7 cellular contexts compared by ENCODE assay signal in genomic region chr18:9117980-9118841, GRCh38. TPM values are rescaled to one million over a fixed set of nuclear protein-coding genes. Genes with fewer than 3 reads are reported as not detected.
DNase-seq lines count a peak whose midpoint lies in the region; ATAC-seq and TF ChIP-seq lines count a peak whose summit lies in the region.

No MANE protein-coding gene starts in this region.

- H3K4me3 Mint-ChIP-seq in activated B cell treated with CpG ODN at 0.5 μM for 24 hours = peak overlapping the region; percentile 86
- H3K4me3 Mint-ChIP-seq in stimulated activated naive CD8-positive, alpha-beta T cell treated with anti-CD3 and anti-CD28 coated beads, Interleukin-15, Interleukin-2, amounts not matched to agents 100 ng/mL and 50 ng/mL, for 24 hours = peak overlapping the region; percentile 78

- no CpG with 5 or more reads among the region's 5 CpGs for WGBS in IMR-90 (ENCODE audit: extremely low coverage in 2 of 2, insufficient read length in 1 of 2), 2 experiments
- WGBS in heart left ventricle, 4 donors = 19 to 23% (median 21%) methylated on average over 5 of the region's 5 CpGs

- H2AFZ ChIP-seq in IMR-90 (replicated peaks; ENCODE audit: low read length, poor library complexity) = no peak overlapping the region

- H3K9me3 ChIP-seq in IMR-90 (ENCODE audit: control insufficient read depth, insufficient read depth, low read length) (no peaks in the 10 kb centered on the region), heart left ventricle (no peaks in the 10 kb centered on the region)

- H3K4me3 ChIP-seq in IMR-90 (ENCODE audit: insufficient read depth, low read depth, low read length) = no peak overlapping the region
- peak overlapping the region in 4 of 12 donors; percentile 2 to 37 (median 10) for H3K4me3 ChIP-seq in heart left ventricle

- peaks cover 7% of the 10 kb centered on the region; the same call in 1 of the 2 replicates for H3K9me1 ChIP-seq in IMR-90 (ENCODE audit: insufficient read depth, low read length)

- no peak overlapping the region for H3K56ac ChIP-seq in IMR-90 (ENCODE audit: extremely low read depth, insufficient read depth, low read length)

- no peaks in the 10 kb centered on the region for H3K9me3 Mint-ChIP-seq in activated B cell treated with CpG ODN at 0.5 μM for 24 hours
- H3K9me3 Mint-ChIP-seq in stimulated activated naive CD8-positive, alpha-beta T cell treated with anti-CD3 and anti-CD28 coated beads, Interleukin-15, Interleukin-2, amounts not matched to agents 100 ng/mL and 50 ng/mL, for 24 hours = no peaks in the 10 kb centered on the region

- peaks cover 84% of the 10 kb centered on the region for H3K4me1 Mint-ChIP-seq in activated B cell treated with CpG ODN at 0.5 μM for 24 hours
- H3K4me1 Mint-ChIP-seq in stimulated activated naive CD8-positive, alpha-beta T cell treated with anti-CD3 and anti-CD28 coated beads, Interleukin-15, Interleukin-2, amounts not matched to agents 100 ng/mL and 50 ng/mL, for 24 hours (ENCODE audit: low read depth) = peaks cover 94% of the 10 kb centered on the region

- H3K18ac ChIP-seq in IMR-90 (ENCODE audit: low read depth, low read length) = peak overlapping the region; percentile 79; the same call in 1 of the 2 replicates

- H3K27ac Mint-ChIP-seq in activated B cell treated with CpG ODN at 0.5 μM for 24 hours = peak overlapping the region; percentile 99
- peak overlapping the region; percentile 94 for H3K27ac Mint-ChIP-seq in stimulated activated naive CD8-positive, alpha-beta T cell treated with anti-CD3 and anti-CD28 coated beads, Interleukin-15, Interleukin-2, amounts not matched to agents 100 ng/mL and 50 ng/mL, for 24 hours

- H3K4me2 ChIP-seq in IMR-90 (ENCODE audit: low read depth, low read length) = peak overlapping the region; percentile 73

- H3K23ac ChIP-seq in IMR-90 (ENCODE audit: low read depth, low read length) = peak overlapping the region; percentile 72; the same call in 1 of the 2 replicates

- H3K9ac ChIP-seq in IMR-90 (ENCODE audit: low read depth, low read length) = no peak overlapping the region; the same call in 1 of the 2 replicates

- no peak for TF ChIP-seq CTCF in IMR-90 (conservative IDR thresholded peaks at IDR 0.05; ENCODE audit: low read depth, low read length)
- no peak for TF ChIP-seq CTCF in activated B cell treated with CpG ODN at 0.5 μM for 24 hours (IDR thresholded peaks at IDR 0.05)
- TF ChIP-seq CTCF in heart left ventricle (IDR thresholded peaks at IDR 0.05) = no peak

- H2AK9ac ChIP-seq in IMR-90 (replicated peaks; ENCODE audit: low read depth, low read length, poor library complexity) = no peak overlapping the region

- CTCF ChIA-PET in IMR-90 (lab: Yijun Ruan, JAX) (no interaction called here), activated B cell treated with CpG ODN at 0.5 μM for 24 hours (lab: Charles Lee) (interaction anchor here (0.8 to 3.4 kb wide), 4 partner anchors 15 to 44 kb away, joined by 3 to 13 read pairs (median 5); partner anchors contain the start of gene ANKRD12)

- H3K27me3 Mint-ChIP-seq in activated B cell treated with CpG ODN at 0.5 μM for 24 hours = no peaks in the 10 kb centered on the region
- H3K27me3 Mint-ChIP-seq in stimulated activated naive CD8-positive, alpha-beta T cell treated with anti-CD3 and anti-CD28 coated beads, Interleukin-15, Interleukin-2, amounts not matched to agents 100 ng/mL and 50 ng/mL, for 24 hours = no peaks in the 10 kb centered on the region

- no peak for TF ChIP-seq RAD21 in IMR-90 (IDR thresholded peaks at IDR 0.05; ENCODE audit: low read length)

- in situ Hi-C loops in IMR-90 (cut with MboI; ENCODE audit: low sequenced_read_pairs) = no loop called here

- ATAC-seq in IMR-90 (ENCODE audit: low read depth) = no peak
- ATAC-seq in activated B cell treated with CpG ODN at 0.5 μM for 24 hours (ENCODE audit: low read depth) = peak; percentile 35
- ATAC-seq in heart left ventricle = peak in 2 of 4 donors; percentile 6 to 18

- TF ChIP-seq POLR2A in IMR-90 (IDR thresholded peaks at IDR 0.05; ENCODE audit: low read depth, low read length) = no peak
- TF ChIP-seq POLR2A in heart left ventricle (IDR thresholded peaks at IDR 0.05) = no peak

- no peaks in the 10 kb centered on the region for H3K27me3 ChIP-seq in IMR-90 (ENCODE audit: control insufficient read depth, insufficient read depth, low read length)
- H3K27me3 ChIP-seq in heart left ventricle = no peaks in the 10 kb centered on the region

- no TSS peak for BruUV-seq in IMR-90 (replicated peaks; lab: Mats Ljungman, UMichigan)

- H4K5ac ChIP-seq in IMR-90 (ENCODE audit: low read depth, low read length) = no peak overlapping the region

- no peak overlapping the region for H3K4ac ChIP-seq in IMR-90 (ENCODE audit: low read depth, low read length)

- DNase-seq in IMR-90 = no peak
- no peak for DNase-seq in activated B cell treated with CpG ODN at 0.5 μM for 24 hours
- DNase-seq in heart left ventricle = no peak
- no peak for DNase-seq in NCI-H69 (lab: John Stamatoyannopoulos, UW)
- DNase-seq in NCI-H2196 (lab: John Stamatoyannopoulos, UW; ENCODE audit: unreplicated experiment) = no peak
- no peak for DNase-seq in hepatic stellate cell (ENCODE audit: low spot score)

- H3K79me1 ChIP-seq in IMR-90 (ENCODE audit: low read depth in 1 of 2, low read length in 2 of 2) = peaks cover 7 to 55% of the 10 kb centered on the region in 2 experiments; a peak in 3 of 4 replicates

- H4K20me1 ChIP-seq in IMR-90 (ENCODE audit: insufficient read depth, low read length) = peaks cover 43% of the 10 kb centered on the region

- dilution Hi-C loops in IMR-90 (cut with HindIII; ENCODE audit: low sequenced_read_pairs, unreplicated experiment) = no loop called here

- H3K36me3 ChIP-seq in IMR-90 (ENCODE audit: control insufficient read depth, insufficient read depth, low read length) (peaks cover 8% of the 10 kb centered on the region), heart left ventricle (peaks cover 0 to 44% (median 32%) of the 10 kb centered on the region in 9 donors)

- H2BK120ac ChIP-seq in IMR-90 (ENCODE audit: low read depth, low read length) = no peak overlapping the region

- H4K8ac ChIP-seq in IMR-90 (ENCODE audit: low read depth in 2 of 2, low read length in 2 of 2) = no peak overlapping the region; a peak in 1 of 4 replicates

- peak overlapping the region; percentile 25; the same call in 1 of the 2 replicates for H3K27ac ChIP-seq in IMR-90 (ENCODE audit: insufficient read depth, low read length)
- peak overlapping the region in 11 of 12 donors; percentile 42 to 88 (median 76) for H3K27ac ChIP-seq in heart left ventricle

- no peak overlapping the region for H2AK5ac ChIP-seq in IMR-90 (ENCODE audit: low read depth, low read length)

- POLR2A ChIA-PET in IMR-90 (lab: Charles Lee; ENCODE audit: unreplicated experiment) (interaction anchor here (0.6 kb wide), 1 partner anchor 1648 kb away, joined by 3 read pairs; no protein-coding TSS in a partner anchor), activated B cell treated with CpG ODN at 0.5 μM for 24 hours (lab: Charles Lee) (interaction anchor here (0.5 to 9.2 kb wide), 20 partner anchors 9 to 216 kb away, joined by 3 to 257 read pairs (median 5); partner anchors contain the start of genes ANKRD12, NDUFV2 and TWSG1)

- H3K4me1 ChIP-seq in IMR-90 (ENCODE audit: control insufficient read depth, insufficient read depth, low read length) (peaks cover 16% of the 10 kb centered on the region), heart left ventricle (peaks cover 14 to 95% (median 78%) of the 10 kb centered on the region in 12 donors)

- H2BK15ac ChIP-seq in IMR-90 (ENCODE audit: low read depth, low read length) = no peak overlapping the region

- peak overlapping the region; percentile 60 for H2BK5ac ChIP-seq in IMR-90 (ENCODE audit: low read depth, low read length, poor library complexity, severe bottlenecking)

- H4K91ac ChIP-seq in IMR-90 (ENCODE audit: insufficient read depth, low read depth, low read length) = no peak overlapping the region

- 0 out of 2 replicates have a peak overlapping the region, but pooled peaks have one; percentile 5 for H3K14ac ChIP-seq in IMR-90 (replicated peaks; ENCODE audit: low read depth, low read length)

- intact Hi-C loops in IMR-90 (cut with micrococcal nuclease) = loop anchor here (1.0 kb wide), 1 partner anchor 45 kb away; no protein-coding TSS in a partner anchor
- intact Hi-C loops in activated B cell treated with CpG ODN at 0.5 μM for 24 hours (cut with micrococcal nuclease) = loop anchor here (1.0 kb wide), 4 partner anchors 10 to 45 kb away; partner anchors contain the start of genes ANKRD12 and NDUFV2
- intact Hi-C loops in heart left ventricle (cut with DNase I) = loop anchor here in 1 of 10 donors (2.0 kb wide), 1 partner anchor 15 kb away; the partner anchor contains the start of gene NDUFV2

- H3K36me3 Mint-ChIP-seq in activated B cell treated with CpG ODN at 0.5 μM for 24 hours (ENCODE audit: low read depth) = peaks cover 36% of the 10 kb centered on the region
- peaks cover 62% of the 10 kb centered on the region for H3K36me3 Mint-ChIP-seq in stimulated activated naive CD8-positive, alpha-beta T cell treated with anti-CD3 and anti-CD28 coated beads, Interleukin-15, Interleukin-2, amounts not matched to agents 100 ng/mL and 50 ng/mL, for 24 hours (ENCODE audit: low read depth)

- H2BK20ac ChIP-seq in IMR-90 (ENCODE audit: low read depth, low read length) = no peak overlapping the region

TF ChIP-seq in IMR-90, 13 proteins besides CTCF, POLR2A, EP300 and RAD21:
- TF ChIP-seq RFX5 (IDR thresholded peaks at IDR 0.05; ENCODE audit: low read depth, low read length) (no peak), CEBPB (IDR thresholded peaks at IDR 0.05; ENCODE audit: low read depth, low read length) (peak; percentile 70)

RNA-seq across cellular contexts. Expression of gene NDUFV2, which starts 15.7 kb away (rescaled TPM):
- total RNA-seq in IMR-90 (2012; rRNA removed) (106 and 115 TPM in 2 replicates), activated B cell treated with CpG ODN at 0.5 μM for 24 hours (168 and 169 TPM in 2 replicates), heart left ventricle (100 to 1,000 TPM; 236 to 469 (median 407) TPM)
- polyA plus RNA-seq in IMR-90 (2012; rRNA removed) (121 and 126 TPM in 2 replicates), heart left ventricle (1,000 to 10,000 TPM in 1 of 2 donors, 100 to 1,000 TPM in 1; 478 to 1,311 TPM)
- polyA plus RNA-seq in IMR-90 (2012; cell fraction: cytosol; rRNA removed) = 41.8 and 55.5 TPM in 2 replicates
- 11.4 and 58.7 TPM in 2 replicates for polyA plus RNA-seq in IMR-90 (2012; cell fraction: nucleus; rRNA removed; ENCODE audit: low replicate concordance)

RNA-seq across cellular contexts. Expression of gene ANKRD12, which starts 18.4 kb away (rescaled TPM):
- total RNA-seq in IMR-90 (2012; rRNA removed) = 12.9 and 31.7 TPM in 2 replicates
- 1.9 and 2.6 TPM in 2 replicates for polyA plus RNA-seq in IMR-90 (2012; rRNA removed)
- 0.41 and 4.3 TPM in 2 replicates for polyA plus RNA-seq in IMR-90 (2012; cell fraction: cytosol; rRNA removed)
- 2.5 and 4.6 TPM in 2 replicates for polyA plus RNA-seq in IMR-90 (2012; cell fraction: nucleus; rRNA removed; ENCODE audit: low replicate concordance)
- 121 and 125 TPM in 2 replicates for total RNA-seq in activated B cell treated with CpG ODN at 0.5 μM for 24 hours
- total RNA-seq in heart left ventricle = 10 to 100 TPM; 18.6 to 70.9 (median 53.8) TPM
- 10 to 100 TPM in 1 of 2 donors, 1 to 10 TPM in 1; 7.7 to 20.9 TPM for polyA plus RNA-seq in heart left ventricle
